Comparison of ENCODE assay signal across 30 cellular contexts in the genomic region with DNA sequence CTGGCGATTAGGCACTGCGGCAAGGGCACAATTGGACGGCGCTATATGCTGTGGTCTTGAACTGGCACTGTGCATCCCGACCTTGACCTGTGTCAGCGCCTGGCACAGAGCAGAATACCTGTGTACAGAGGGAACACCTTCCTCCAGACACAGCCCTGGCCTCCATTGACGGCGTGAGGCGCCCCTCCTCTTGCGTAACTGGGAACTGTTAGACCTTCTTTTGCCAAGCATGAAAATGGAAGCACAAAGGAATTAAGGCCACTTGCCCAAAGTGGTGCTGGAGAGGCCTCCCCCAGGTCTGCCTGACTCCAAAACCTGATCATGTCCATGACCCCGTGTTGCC. TPM values are rescaled to one million over a fixed set of nuclear protein-coding genes. Genes with fewer than 3 reads are reported as not detected.
DNase-seq lines count a peak whose midpoint lies in the region; ATAC-seq and TF ChIP-seq lines count a peak whose summit lies in the region.
"Had no signal": no experiment of that assay in that cellular context is flagged by ENCODE, and none has a peak within 500 bp of the region (broad histone marks: within the 10 kb centered on the region; RNA-seq: fewer than 3 reads in every experiment).

No MANE protein-coding gene starts in this region.

- H3K79me2 ChIP-seq in osteoblast (ENCODE audit: insufficient read depth, low read length) = no peaks in the 10 kb centered on the region

- TF ChIP-seq CTCF in CD14-positive monocyte (IDR thresholded peaks at IDR 0.05) (no peak), osteoblast (IDR thresholded peaks at IDR 0.05; ENCODE audit: extremely low read depth, low read depth, low read length) (no peak)

- H4K20me1 ChIP-seq in osteoblast (ENCODE audit: insufficient read depth, low read length) = no peaks in the 10 kb centered on the region

- peaks cover 0 to 3% of the 10 kb centered on the region in 2 donors for H3K36me3 Mint-ChIP-seq in CD14-positive monocyte
- H3K36me3 Mint-ChIP-seq in effector memory CD8-positive, alpha-beta T cell (ENCODE audit: insufficient read depth) = peaks cover 3% of the 10 kb centered on the region
- H3K36me3 Mint-ChIP-seq: brain; CD4-positive, alpha-beta memory T cell; naive B cell had no signal

- H2AFZ ChIP-seq in osteoblast (ENCODE audit: low read length) = no peak overlapping the region

- peaks cover 0 to 5% (median 0%) of the 10 kb centered on the region in 7 donors for H3K9me3 Mint-ChIP-seq in CD14-positive monocyte
- H3K9me3 Mint-ChIP-seq in effector memory CD8-positive, alpha-beta T cell = no peaks in the 10 kb centered on the region
- H3K9me3 Mint-ChIP-seq: activated CD4-positive, alpha-beta memory T cell treated with anti-CD3 and anti-CD28 coated beads, Interleukin-2, amount 10 ng/mL, durations not matched to agents 7 days and 5 days; brain; naive B cell had no signal

- H3K4me1 ChIP-seq in HUES48 (ENCODE audit: control insufficient read depth, insufficient read depth, low read length) = peaks cover 35% of the 10 kb centered on the region
- peaks cover 9% of the 10 kb centered on the region for H3K4me1 ChIP-seq in osteoblast (ENCODE audit: insufficient read depth, low read length)

- H3K9ac ChIP-seq in HUES48 (ENCODE audit: low read depth, low read length) = no peak overlapping the region

- H3K4me1 Mint-ChIP-seq in CD14-positive monocyte = peaks cover 92% of the 10 kb centered on the region
- peaks cover 22 to 23% of the 10 kb centered on the region in 2 donors for H3K4me1 Mint-ChIP-seq in effector memory CD8-positive, alpha-beta T cell (ENCODE audit: low read depth in 2 of 2)

- peaks cover 0 to 3% (median 0%) of the 10 kb centered on the region in 3 donors for H3K27me3 Mint-ChIP-seq in CD14-positive monocyte (ENCODE audit: low read depth in 3 of 3)
- no peaks in the 10 kb centered on the region for H3K27me3 Mint-ChIP-seq in effector memory CD8-positive, alpha-beta T cell
- H3K27me3 Mint-ChIP-seq: activated CD4-positive, alpha-beta memory T cell treated with anti-CD3 and anti-CD28 coated beads, Interleukin-2, amount 10 ng/mL, durations not matched to agents 7 days and 5 days; brain; CD4-positive, alpha-beta memory T cell; naive B cell had no signal

- H3K27me3 ChIP-seq in HUES48 (ENCODE audit: control insufficient read depth, insufficient read depth, low read length) (no peaks in the 10 kb centered on the region), osteoblast (ENCODE audit: insufficient read depth, low read length) (peaks cover 8% of the 10 kb centered on the region)
- H3K27me3 ChIP-seq: foreskin keratinocyte, heart right ventricle, testis had no signal

- no peak overlapping the region for H3K4me3 ChIP-seq in HUES48 (ENCODE audit: low read depth, low read length)
- H3K4me3 ChIP-seq in osteoblast (ENCODE audit: insufficient read depth, low read length) = no peak overlapping the region
- H3K4me3 ChIP-seq: heart right ventricle, smooth muscle cell, testis had no signal

- H3K27ac ChIP-seq in HUES48 (ENCODE audit: low read depth, low read length) = peak overlapping the region; percentile 3
- no peak overlapping the region for H3K27ac ChIP-seq in osteoblast (ENCODE audit: low read depth, low read length)
- H3K27ac ChIP-seq: foreskin keratinocyte, testis had no signal

- DNase-seq in CD14-positive monocyte (ENCODE audit: low spot score) = no peak
- DNase-seq in effector memory CD8-positive, alpha-beta T cell = no peak
- peak; percentile 17 for DNase-seq in osteoblast (ENCODE audit: insufficient read length, low spot score, missing footprints)
- DNase-seq in NCI-H345 (lab: John Stamatoyannopoulos, UW) = no peak
- DNase-seq: activated CD4-positive, alpha-beta memory T cell treated with anti-CD3 and anti-CD28 coated beads, Interleukin-2, amount 10 ng/mL, durations not matched to agents 7 days and 5 days; activated CD4-positive, CD25-positive, alpha-beta regulatory T cell treated with anti-CD3 and anti-CD28 coated beads, Interleukin-2, amount 50 U/mL, for 72 hours; activated effector memory CD4-positive, alpha-beta T cell treated with anti-CD3 and anti-CD28 coated beads, Interleukin-2, amount 50 U/mL, for 16 hours; activated T-cell treated with anti-CD3 and anti-CD28 coated beads for 4 hours; CD4-positive, alpha-beta memory T cell; effector memory CD4-positive, alpha-beta T cell; foreskin keratinocyte; heart right ventricle; naive B cell; NCI-H1048; NCI-H2029 treated with DMSO at 0.1 percent for 48 hours; NCI-H2227 treated with DMSO at 0.1 percent for 48 hours; NCI-H82; retina; SIG-M5; SW 1271; testis had no signal

- no peaks in the 10 kb centered on the region for H3K9me3 ChIP-seq in HUES48 (ENCODE audit: control insufficient read depth, insufficient read depth, low read length)
- H3K9me3 ChIP-seq in osteoblast (ENCODE audit: low read depth, low read length) = no peaks in the 10 kb centered on the region
- H3K9me3 ChIP-seq: heart right ventricle, testis had no signal

- intact Hi-C loops in CD14-positive monocyte (cut with micrococcal nuclease) = no loop called here

- H3K36me3 ChIP-seq in HUES48 (ENCODE audit: control insufficient read depth, insufficient read depth, low read length) (no peaks in the 10 kb centered on the region), osteoblast (ENCODE audit: insufficient read depth, low read length) (no peaks in the 10 kb centered on the region)
- H3K36me3 ChIP-seq: heart right ventricle had no signal

- no peak overlapping the region for H3K4me2 ChIP-seq in osteoblast (ENCODE audit: insufficient read depth, low read length)

- H3K4me3 Mint-ChIP-seq in CD14-positive monocyte = peak overlapping the region in 1 of 2 donors; percentile 88
- peak overlapping the region; percentile 84 to 91 for H3K4me3 Mint-ChIP-seq in effector memory CD8-positive, alpha-beta T cell
- H3K4me3 Mint-ChIP-seq: activated CD4-positive, alpha-beta memory T cell treated with anti-CD3 and anti-CD28 coated beads, Interleukin-2, amount 10 ng/mL, durations not matched to agents 7 days and 5 days had no signal

- no peak for ATAC-seq in effector memory CD8-positive, alpha-beta T cell (replicated peaks)
- no peak for ATAC-seq in HG02938 (IDR thresholded peaks at IDR 0.05; ENCODE audit: unreplicated experiment)
- no peak for ATAC-seq in HG03095 (IDR thresholded peaks at IDR 0.05; ENCODE audit: unreplicated experiment)
- ATAC-seq: esophagus mucosa, foreskin keratinocyte, HCT116, heart right ventricle had no signal

- peak overlapping the region; percentile 92 to 98 (median 98) for H3K27ac Mint-ChIP-seq in CD14-positive monocyte
- H3K27ac Mint-ChIP-seq in effector memory CD8-positive, alpha-beta T cell = no peak overlapping the region

RNA-seq across cellular contexts. Expression of a gene that starts 6.8 kb away (rescaled TPM):
- polyA plus RNA-seq in CD14-positive monocyte = 100 to 1,000 TPM; 842 to 938 TPM
- total RNA-seq in osteoblast = 47.7 and 56.5 TPM in 2 replicates

RNA-seq across cellular contexts. Expression of a gene that starts 32.9 kb away (rescaled TPM):
- not detected for polyA plus RNA-seq in CD14-positive monocyte
- total RNA-seq in osteoblast = under 0.01 TPM in 1 of 2 replicates, not detected in the other
- total RNA-seq: CD4-positive, alpha-beta memory T cell; foreskin keratinocyte; G401; osteocyte; smooth muscle cell had no signal
- polyA plus RNA-seq: CD4-positive, alpha-beta memory T cell; foreskin keratinocyte had no signal

RNA-seq across cellular contexts. Expression of a gene that starts 37.6 kb away (rescaled TPM):
- polyA plus RNA-seq in CD14-positive monocyte = under 1 TPM; 0.14 to 0.18 TPM
- total RNA-seq in osteoblast = under 0.01 TPM in 2 replicates
- total RNA-seq: foreskin keratinocyte had no signal
- polyA plus RNA-seq: foreskin keratinocyte had no signal

RNA-seq across cellular contexts. Expression of a gene that starts 48.2 kb away (rescaled TPM):
- polyA plus RNA-seq in CD14-positive monocyte = 10 to 100 TPM; 57.8 to 71.3 TPM
- total RNA-seq in osteoblast = 20.6 and 22.7 TPM in 2 replicates

Comparison
In these comparisons a context has a peak if more than half of its experiments do, and no peak if none do; other contexts are left out.
1. H3K27ac Mint-ChIP-seq: peak in CD14-positive monocyte (7 of 7); none in effector memory CD8-positive, alpha-beta T cell (0 of 2).